Comparison of ENCODE assay signal across 18 cellular contexts in genomic region chr2:12330916-12331315, GRCh38.
A peak's percentile ranks its signal among the peaks of the same experiment; 100 is the strongest.
DNase-seq lines count a peak whose midpoint lies in the region; ATAC-seq and TF ChIP-seq lines count a peak whose summit lies in the region.
"Had no signal": no experiment of that assay in that cellular context is flagged by ENCODE, and none has a peak within 500 bp of the region (broad histone marks: within the 10 kb centered on the region; RNA-seq: fewer than 3 reads in every experiment).

No MANE protein-coding gene starts in this region.

- H3K36me3 ChIP-seq in transverse colon: no peaks in the 10 kb centered on the region
- H3K36me3 ChIP-seq: colonic mucosa, suprapubic skin had no signal

- peak; percentile 73 for DNase-seq in A172 (ENCODE audit: low spot score)
- peak; percentile 68 for DNase-seq in HS-27A (ENCODE audit: low read depth)
- DNase-seq in amniotic epithelial cell (ENCODE audit: low read depth): peak; percentile 68
- peak; percentile 38 for DNase-seq in fibroblast of the aortic adventitia (ENCODE audit: low read depth)
- DNase-seq in transverse colon: no peak
- no peak for DNase-seq in NCI-H1092 (lab: John Stamatoyannopoulos, UW)
- DNase-seq in osteocyte (ENCODE audit: extremely low spot score, unreplicated experiment): no peak
- DNase-seq: activated CD4-positive, alpha-beta T cell treated with anti-CD3 and anti-CD28 coated beads, Interleukin-2, amount 50 U/mL, for 1 hour; activated naive CD8-positive, alpha-beta T cell treated with anti-CD3 and anti-CD28 coated beads, Interleukin-2, amount 10 ng/mL, durations not matched to agents 7 days and 5 days; activated T-cell treated with anti-CD3 and anti-CD28 coated beads, Interleukin-2, amount 50 U/mL, for 48 hours; colonic mucosa; erythroblast; left ventricle myocardium superior; naive thymus-derived CD4-positive, alpha-beta T cell; NCI-H82; T-helper 9 cell had no signal

- H3K27me3 ChIP-seq in transverse colon: no peaks in the 10 kb centered on the region
- H3K27me3 ChIP-seq: colonic mucosa, suprapubic skin had no signal

- H3K4me3 ChIP-seq in fibroblast of the aortic adventitia (ENCODE audit: low read depth, low read length) (no peak overlapping the region), transverse colon (no peak overlapping the region)
- H3K4me3 ChIP-seq: colonic mucosa, suprapubic skin had no signal

- no peak overlapping the region for H3K27ac ChIP-seq in transverse colon
- H3K27ac ChIP-seq: colonic mucosa, suprapubic skin had no signal

- TF ChIP-seq EP300 in transverse colon (IDR thresholded peaks at IDR 0.05; ENCODE audit: low read depth): no peak

- H3K27me3 Mint-ChIP-seq in osteocyte (ENCODE audit: unreplicated experiment): no peaks in the 10 kb centered on the region

- H3K27ac Mint-ChIP-seq in osteocyte (ENCODE audit: unreplicated experiment): no peak overlapping the region
- H3K27ac Mint-ChIP-seq: activated naive CD8-positive, alpha-beta T cell treated with anti-CD3 and anti-CD28 coated beads, Interleukin-2, amount 10 ng/mL, durations not matched to agents 7 days and 5 days; naive thymus-derived CD4-positive, alpha-beta T cell had no signal

- TF ChIP-seq POLR2A in transverse colon (IDR thresholded peaks at IDR 0.05): no peak

- H3K36me3 Mint-ChIP-seq in osteocyte (ENCODE audit: unreplicated experiment): no peaks in the 10 kb centered on the region
- H3K36me3 Mint-ChIP-seq: activated naive CD8-positive, alpha-beta T cell treated with anti-CD3 and anti-CD28 coated beads, Interleukin-2, amount 10 ng/mL, durations not matched to agents 7 days and 5 days had no signal

- H3K4me1 Mint-ChIP-seq in osteocyte (ENCODE audit: unreplicated experiment): peaks cover 14% of the 10 kb centered on the region

- no peaks in the 10 kb centered on the region for H3K9me3 Mint-ChIP-seq in osteocyte (ENCODE audit: unreplicated experiment)

- no peaks in the 10 kb centered on the region for H3K4me1 ChIP-seq in transverse colon
- H3K4me1 ChIP-seq: colonic mucosa, suprapubic skin had no signal

- no peak for ATAC-seq in HG03095 (IDR thresholded peaks at IDR 0.05; ENCODE audit: unreplicated experiment)
- ATAC-seq: left ventricle myocardium superior; naive thymus-derived CD4-positive, alpha-beta T cell had no signal

- TF ChIP-seq CTCF in fibroblast of the aortic adventitia (IDR thresholded peaks at IDR 0.05; ENCODE audit: insufficient read depth, low read length): no peak
- no peak for TF ChIP-seq CTCF in transverse colon (IDR thresholded peaks at IDR 0.05)
- no peak for TF ChIP-seq CTCF in osteocyte (IDR thresholded peaks at IDR 0.05)

- no peak overlapping the region for H3K4me3 Mint-ChIP-seq in osteocyte (ENCODE audit: unreplicated experiment)
- H3K4me3 Mint-ChIP-seq: activated naive CD8-positive, alpha-beta T cell treated with anti-CD3 and anti-CD28 coated beads, Interleukin-2, amount 10 ng/mL, durations not matched to agents 7 days and 5 days; naive thymus-derived CD4-positive, alpha-beta T cell had no signal

- in situ Hi-C loops in transverse colon (cut with MboI; ENCODE audit: low pct_ligation_motif_present in 1 of 4, low pct_unique_long_range_greater_than_20kb in 1 of 4, low sequenced_read_pairs in 3 of 4): no loop called here

- intact Hi-C loops in transverse colon (cut with DNase I; ENCODE audit: low total_unique reads): no loop called here

- WGBS in transverse colon (ENCODE audit: low coverage in 1 of 2), 2 donors: 89 to 92% methylated on average over 3 of the region's 3 CpGs

- H3K9me3 ChIP-seq in transverse colon: no peaks in the 10 kb centered on the region
- H3K9me3 ChIP-seq: colonic mucosa, suprapubic skin had no signal

Comparison
In these comparisons a context has a peak if more than half of its experiments do, and no peak if none do; other contexts are left out.
1. DNase-seq: peak in A172 (single experiment), HS-27A (single experiment), amniotic epithelial cell (single experiment) and fibroblast of the aortic adventitia (single experiment); none in transverse colon (single experiment), NCI-H1092 (single experiment) and osteocyte (single experiment).